ENCODE assay signal across 8 cellular contexts in genomic region chr16:30628628-30629342, GRCh38. TPM values are rescaled to one million over a fixed set of nuclear protein-coding genes. Genes with fewer than 3 reads are reported as not detected.
DNase-seq lines count a peak whose midpoint lies in the region; ATAC-seq and TF ChIP-seq lines count a peak whose summit lies in the region.

No MANE protein-coding gene starts in this region.

- H3K4me1 ChIP-seq in upper lobe of left lung = peaks cover 3 to 9% (median 6%) of the 10 kb centered on the region in 4 donors

- no peak for TF ChIP-seq EP300 in upper lobe of left lung (IDR thresholded peaks at IDR 0.05)

- H3K27me3 ChIP-seq in upper lobe of left lung = no peaks in the 10 kb centered on the region

- H3K9me3 ChIP-seq in upper lobe of left lung = no peaks in the 10 kb centered on the region

- 33 to 38% methylated on average over 15 of the region's 15 CpGs for WGBS in upper lobe of left lung, 2 donors

- intact Hi-C loops in head of caudate nucleus (cut with DNase I) (no loop called here), posterior cingulate gyrus (cut with DNase I) (loop anchor here (5.0 kb wide), 1 partner anchor 41 kb away; the partner anchor contains the start of gene ZNF785)

- peak overlapping the region in 2 of 4 donors; percentile 37 to 53 for H3K27ac ChIP-seq in upper lobe of left lung

- no peak for TF ChIP-seq POLR2A in upper lobe of left lung (IDR thresholded peaks at IDR 0.05)

- peak; percentile 83 to 89 (median 86) for TF ChIP-seq CTCF in upper lobe of left lung (IDR thresholded peaks at IDR 0.05)

- peak; percentile 90 to 93 for ATAC-seq in upper lobe of left lung (ENCODE audit: low FRiP score in 2 of 2)
- ATAC-seq in HG03097 (IDR thresholded peaks at IDR 0.05; ENCODE audit: low FRiP score, unreplicated experiment) = no peak

- H3K4me3 ChIP-seq in upper lobe of left lung = peak overlapping the region in 2 of 4 donors; percentile 23 to 26

- DNase-seq in GM04504 (ENCODE audit: low read depth) (peak; percentile 40), MV-4-11 (lab: John Stamatoyannopoulos, UW) (peak; percentile 82), SK-N-DZ (ENCODE audit: low spot score) (peak; percentile 87), head of caudate nucleus (peak; percentile 66 to 98 (median 91)), posterior cingulate gyrus (peak; percentile 67 to 97 (median 91)), upper lobe of left lung (peak in 1 of 2 donors; percentile 81)
- peak; percentile 91 for DNase-seq in activated naive CD4-positive, alpha-beta T cell treated with Interleukin-2 at 50 U/mL for 16 hours

- no peaks in the 10 kb centered on the region for H3K36me3 ChIP-seq in upper lobe of left lung

RNA-seq across cellular contexts. Expression of gene ZNF689, which starts 18.6 kb away (rescaled TPM):
- 17.3 and 17.5 TPM in 2 replicates for polyA plus RNA-seq in SK-N-DZ (2014; cell fraction: cytosol; rRNA removed)
- 13.5 and 17.8 TPM in 2 replicates for polyA plus RNA-seq in SK-N-DZ (2014; cell fraction: nucleus; rRNA removed)
- total RNA-seq in upper lobe of left lung = 10 to 100 TPM in 2 of 6 donors, 1 to 10 TPM in 4; 3.1 to 10.9 (median 8.9) TPM

RNA-seq across cellular contexts. Expression of gene PRR14, which starts 22.0 kb away (rescaled TPM):
- 11.3 and 11.7 TPM in 2 replicates for polyA plus RNA-seq in SK-N-DZ (2014; cell fraction: cytosol; rRNA removed)
- 57.9 and 107 TPM in 2 replicates for polyA plus RNA-seq in SK-N-DZ (2014; cell fraction: nucleus; rRNA removed)
- 100 to 1,000 TPM in 1 of 6 donors, 10 to 100 TPM in 5; 34.5 to 160 (median 54.9) TPM for total RNA-seq in upper lobe of left lung

RNA-seq across cellular contexts. Expression of gene FBRS, which starts 29.4 kb away (rescaled TPM):
- 21.6 and 21.9 TPM in 2 replicates for polyA plus RNA-seq in SK-N-DZ (2014; cell fraction: cytosol; rRNA removed)
- polyA plus RNA-seq in SK-N-DZ (2014; cell fraction: nucleus; rRNA removed) = 38.3 and 53.2 TPM in 2 replicates
- 100 to 1,000 TPM in 1 of 6 donors, 10 to 100 TPM in 5; 38.0 to 150 (median 70.4) TPM for total RNA-seq in upper lobe of left lung

RNA-seq across cellular contexts. Expression of gene ZNF785, which starts 43.3 kb away (rescaled TPM):
- 8.6 and 15.4 TPM in 2 replicates for polyA plus RNA-seq in SK-N-DZ (2014; cell fraction: cytosol; rRNA removed)
- 12.8 and 18.5 TPM in 2 replicates for polyA plus RNA-seq in SK-N-DZ (2014; cell fraction: nucleus; rRNA removed)
- 10 to 100 TPM in 4 of 6 donors, 1 to 10 TPM in 2; 7.3 to 52.4 (median 15.3) TPM for total RNA-seq in upper lobe of left lung

RNA-seq across cellular contexts. Expression of gene ZNF688, which starts 57.3 kb away (rescaled TPM):
- 13.2 and 13.5 TPM in 2 replicates for polyA plus RNA-seq in SK-N-DZ (2014; cell fraction: cytosol; rRNA removed)
- 18.9 and 19.3 TPM in 2 replicates for polyA plus RNA-seq in SK-N-DZ (2014; cell fraction: nucleus; rRNA removed)
- total RNA-seq in upper lobe of left lung = 10 to 100 TPM; 15.0 to 34.6 (median 18.8) TPM
